In the genomic region with DNA sequence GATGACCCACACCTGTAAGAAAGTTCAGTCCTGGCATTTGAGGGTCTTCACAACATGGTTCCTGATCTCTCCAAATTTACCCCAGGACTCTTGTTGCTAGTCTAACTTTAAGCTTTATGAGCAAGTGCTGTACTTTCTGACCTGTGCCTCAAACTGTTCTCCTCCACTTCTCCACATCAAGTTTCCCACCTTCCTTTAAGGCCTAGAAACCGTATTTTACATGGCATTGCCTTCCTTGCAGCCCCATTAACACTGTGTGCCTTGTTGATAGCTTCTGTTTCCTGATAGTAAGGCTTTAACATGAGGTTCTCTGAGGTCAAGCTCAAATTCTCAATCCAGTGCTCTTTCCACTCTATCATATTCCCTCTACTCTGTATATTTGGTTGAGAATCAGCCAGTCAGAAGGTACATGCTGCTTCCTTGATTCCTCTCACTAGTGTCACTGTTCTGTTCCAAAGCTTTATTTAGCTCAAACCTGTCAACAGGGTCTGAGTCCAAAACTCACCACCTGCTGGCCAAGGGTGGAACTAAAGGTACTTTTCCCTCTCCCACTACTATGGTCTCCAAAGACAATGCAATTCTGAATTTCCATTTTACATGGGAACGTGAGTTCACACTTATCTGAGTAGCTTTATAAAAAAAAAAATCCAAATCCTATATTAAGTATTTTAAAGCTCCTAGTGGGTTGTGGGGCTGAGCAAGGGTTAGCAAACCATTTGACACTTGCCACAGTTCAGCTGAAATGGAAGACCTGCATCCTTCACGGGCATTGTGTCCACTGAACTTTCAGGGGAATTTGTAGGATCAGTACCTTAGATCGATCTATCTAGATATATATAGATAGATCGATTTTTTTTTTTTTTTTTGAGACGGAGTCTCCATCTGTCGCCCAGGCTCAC, we compare ENCODE assay signal across 8 cellular contexts. TPM values are rescaled to one million over a fixed set of nuclear protein-coding genes. Genes with fewer than 3 reads are reported as not detected.
DNase-seq lines count a peak whose midpoint lies in the region; ATAC-seq and TF ChIP-seq lines count a peak whose summit lies in the region.

No MANE protein-coding gene starts in this region.

- 82 to 87% (median 85%) methylated on average over 7 of the region's 7 CpGs for whole genome bisulfite sequencing in stomach, 5 donors

- intact Hi-C loops in stomach (cut with DNase I; ENCODE audit: low total_unique reads), result no loop called here

- DNase-seq in NCI-H2107 treated with DMSO at 0.1 percent for 48 hours (lab: John Stamatoyannopoulos, UW; ENCODE audit: unreplicated experiment) (peak; percentile 4), NCI-H2107 (lab: John Stamatoyannopoulos, UW) (no peak), LoVo (ENCODE audit: low spot score) (peak; percentile 20), UCSD-AML1 (lab: John Stamatoyannopoulos, UW; ENCODE audit: unreplicated experiment) (peak; percentile 20), cerebellar cortex (ENCODE audit: low spot score) (peak; percentile 96), lung microvascular endothelial cell (ENCODE audit: low read depth in 2 of 2) (peak; percentile 58 to 73), stomach (peak; percentile 45)

- H3K9me3 ChIP-seq in stomach, result no peaks in the 10 kb centered on the region

- H3K27ac ChIP-seq in stomach, result peak overlapping the region in 1 of 5 donors; percentile 42

- TF ChIP-seq EP300 in stomach (IDR thresholded peaks at IDR 0.05), result no peak

- no peaks in the 10 kb centered on the region for H3K4me1 ChIP-seq in stomach

- no peak for ATAC-seq in GM18867 (IDR thresholded peaks at IDR 0.05; ENCODE audit: unreplicated experiment)

- no peaks in the 10 kb centered on the region for H3K27me3 ChIP-seq in stomach

- H3K4me3 ChIP-seq in stomach, result no peak overlapping the region

- peak in 5 of 7 experiments; percentile 39 to 67 (median 50) for TF ChIP-seq CTCF in stomach (IDR thresholded peaks at IDR 0.05)

- no peak for TF ChIP-seq POLR2A in stomach (IDR thresholded peaks at IDR 0.05)

- peaks cover 25 to 87% (median 83%) of the 10 kb centered on the region in 4 donors for H3K36me3 ChIP-seq in stomach

RNA-seq across cellular contexts. Expression of a gene that starts 21.1 kb away (rescaled TPM):
- total RNA-seq in lung microvascular endothelial cell (443 and 473 TPM in 2 replicates), stomach (100 to 1,000 TPM; 113 to 238 (median 146) TPM)
- polyA plus RNA-seq in stomach, result 10 to 100 TPM; 53.2 to 60.5 (median 53.5) TPM

RNA-seq across cellular contexts. Expression of a gene that starts 28.4 kb away (rescaled TPM):
- total RNA-seq in lung microvascular endothelial cell (9.7 and 13.3 TPM in 2 replicates), stomach (10 to 100 TPM in 3 of 5 donors, 1 to 10 TPM in 2; 1.3 to 30.9 (median 15.8) TPM)
- polyA plus RNA-seq in stomach, result 10 to 100 TPM; 11.8 to 29.8 (median 17.1) TPM

RNA-seq across cellular contexts. Expression of a gene that starts 45.1 kb away (rescaled TPM):
- total RNA-seq in lung microvascular endothelial cell (7.2 and 8.7 TPM in 2 replicates), stomach (10 to 100 TPM; 12.9 to 26.2 (median 15.6) TPM)
- polyA plus RNA-seq in stomach, result 10 to 100 TPM in 2 of 3 donors, 1 to 10 TPM in 1; 4.3 to 17.9 (median 14.3) TPM

RNA-seq across cellular contexts. Expression of a gene that starts 51.6 kb away (rescaled TPM):
- total RNA-seq in lung microvascular endothelial cell (153 and 167 TPM in 2 replicates), stomach (10 to 100 TPM; 19.3 to 80.8 (median 52.7) TPM)
- polyA plus RNA-seq in stomach, result 100 to 1,000 TPM in 1 of 3 donors, 10 to 100 TPM in 2; 93.7 to 126 (median 99.6) TPM
